In the genomic region with DNA sequence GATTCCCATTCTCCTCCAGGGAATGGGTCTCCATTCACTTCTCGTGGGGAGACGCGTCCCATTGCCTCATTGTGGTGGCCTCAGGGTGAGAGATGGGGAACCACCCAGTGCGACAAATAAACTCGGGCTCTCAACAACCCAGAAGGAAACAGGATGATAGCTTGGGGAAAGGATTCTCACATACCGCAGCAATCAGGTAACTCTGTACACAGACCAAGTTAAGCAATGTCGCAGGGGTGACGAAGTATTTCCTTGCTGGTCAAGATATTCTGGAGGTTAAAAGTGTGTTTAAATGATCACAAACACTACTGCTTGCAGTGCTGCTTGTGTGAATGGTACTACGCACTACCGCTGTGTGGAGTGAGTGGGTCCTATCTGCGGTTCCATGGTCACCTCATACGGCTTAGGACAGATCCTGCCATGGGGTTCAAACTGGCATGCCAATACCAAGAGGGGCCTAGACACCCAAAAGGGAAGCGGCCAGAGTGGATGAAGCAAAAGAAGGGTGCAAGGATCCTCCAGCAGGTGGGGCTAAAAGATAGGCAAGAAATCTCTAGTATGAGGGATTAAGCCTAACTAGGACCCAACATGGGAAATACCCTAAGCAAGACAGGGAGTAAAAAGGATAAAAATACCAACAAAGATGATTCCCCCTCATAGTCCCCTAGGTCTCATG, we compare ENCODE assay signal across 8 cellular contexts.
DNase-seq lines count a peak whose midpoint lies in the region; ATAC-seq and TF ChIP-seq lines count a peak whose summit lies in the region.

No MANE protein-coding gene starts in this region.

- DNase-seq in CD4-positive, CD25-positive, alpha-beta regulatory T cell: peak; percentile 15 to 47 (median 46)
- peak; percentile 70 for DNase-seq in NT2/D1 (ENCODE audit: low read depth, low spot score)
- DNase-seq in activated T-cell treated with anti-CD3 and anti-CD28 coated beads for 1 hour (ENCODE audit: low read depth): peak; percentile 40
- peak; percentile 48 for DNase-seq in fibroblast of gingiva (ENCODE audit: low read depth)
- DNase-seq in omental fat pad (ENCODE audit: low spot score): peak; percentile 25
- peak; percentile 67 for DNase-seq in transverse colon

- H3K27me3 Mint-ChIP-seq in CD4-positive, CD25-positive, alpha-beta regulatory T cell: no peaks in the 10 kb centered on the region

- intact Hi-C loops in transverse colon (cut with DNase I; ENCODE audit: low total_unique reads): loop anchor here (2.0 kb wide), 1 partner anchor 258 kb away; no protein-coding TSS in a partner anchor

- no peak overlapping the region for H3K4me3 Mint-ChIP-seq in CD4-positive, CD25-positive, alpha-beta regulatory T cell

- H3K27me3 ChIP-seq in CD4-positive, CD25-positive, alpha-beta regulatory T cell (ENCODE audit: control insufficient read depth, insufficient read depth, low read length): no peaks in the 10 kb centered on the region
- H3K27me3 ChIP-seq in NT2/D1 (ENCODE audit: insufficient read depth, insufficient read length): no peaks in the 10 kb centered on the region
- H3K27me3 ChIP-seq in transverse colon: no peaks in the 10 kb centered on the region

- no peak for TF ChIP-seq EP300 in transverse colon (IDR thresholded peaks at IDR 0.05; ENCODE audit: low read depth)

- no peak overlapping the region for H3K4me3 ChIP-seq in CD4-positive, CD25-positive, alpha-beta regulatory T cell (ENCODE audit: low read depth, low read length)
- H3K4me3 ChIP-seq in NT2/D1 (ENCODE audit: insufficient read length, low read depth) (no peak overlapping the region), transverse colon (no peak overlapping the region)

- H3K4me1 ChIP-seq in CD4-positive, CD25-positive, alpha-beta regulatory T cell (ENCODE audit: control insufficient read depth, insufficient read depth, low read length, poor library complexity, severe bottlenecking): no peaks in the 10 kb centered on the region
- H3K4me1 ChIP-seq in NT2/D1 (ENCODE audit: insufficient read depth, insufficient read length) (no peaks in the 10 kb centered on the region), transverse colon (no peaks in the 10 kb centered on the region)

- H3K9ac ChIP-seq in NT2/D1 (ENCODE audit: insufficient read length, low read depth): no peak overlapping the region

- no peaks in the 10 kb centered on the region for H3K9me3 Mint-ChIP-seq in CD4-positive, CD25-positive, alpha-beta regulatory T cell

- TF ChIP-seq CTCF in omental fat pad (IDR thresholded peaks at IDR 0.05) (peak in 1 of 3 donors; percentile 27), transverse colon (IDR thresholded peaks at IDR 0.05) (peak; percentile 67 to 79 (median 73))

- peak in 1 of 2 donors; percentile 54 for ATAC-seq in CD4-positive, CD25-positive, alpha-beta regulatory T cell (ENCODE audit: low read depth in 2 of 2)
- ATAC-seq in GM19043 (IDR thresholded peaks at IDR 0.05; ENCODE audit: low read depth, unreplicated experiment): peak; percentile 72
- peak; percentile 60 for ATAC-seq in HG03565 (IDR thresholded peaks at IDR 0.05; ENCODE audit: unreplicated experiment)
- ATAC-seq in omental fat pad (ENCODE audit: low FRiP score): peak; percentile 58

- no peaks in the 10 kb centered on the region for H3K4me1 Mint-ChIP-seq in CD4-positive, CD25-positive, alpha-beta regulatory T cell

- in situ Hi-C loops in transverse colon (cut with MboI; ENCODE audit: low pct_ligation_motif_present in 1 of 4, low pct_unique_long_range_greater_than_20kb in 1 of 4, low sequenced_read_pairs in 3 of 4): loop anchor here in 3 of 4 donors (10.0 to 25.0 kb wide), 3 partner anchors 245 to 630 kb away; no protein-coding TSS in a partner anchor

- no peak overlapping the region for H3K27ac Mint-ChIP-seq in CD4-positive, CD25-positive, alpha-beta regulatory T cell

- no peak overlapping the region for H3K27ac ChIP-seq in CD4-positive, CD25-positive, alpha-beta regulatory T cell (ENCODE audit: insufficient read depth, low read length, poor library complexity, severe bottlenecking)
- no peak overlapping the region for H3K27ac ChIP-seq in transverse colon

- WGBS in transverse colon (ENCODE audit: low coverage in 1 of 2), 2 donors: 75% methylated on average over 13 of the region's 13 CpGs; no CpG with 5 or more reads in 1 of the 2 donors

- H3K36me3 Mint-ChIP-seq in CD4-positive, CD25-positive, alpha-beta regulatory T cell: no peaks in the 10 kb centered on the region

- no peaks in the 10 kb centered on the region for H3K36me3 ChIP-seq in CD4-positive, CD25-positive, alpha-beta regulatory T cell (ENCODE audit: control insufficient read depth, insufficient read depth, low read length)
- no peaks in the 10 kb centered on the region for H3K36me3 ChIP-seq in NT2/D1 (ENCODE audit: insufficient read depth, insufficient read length, low read length)
- no peaks in the 10 kb centered on the region for H3K36me3 ChIP-seq in transverse colon

- no peak for TF ChIP-seq POLR2A in transverse colon (IDR thresholded peaks at IDR 0.05)

- H3K9me3 ChIP-seq in CD4-positive, CD25-positive, alpha-beta regulatory T cell (ENCODE audit: control insufficient read depth in 2 of 2, low read length in 2 of 2): no peaks in the 10 kb centered on the region
- H3K9me3 ChIP-seq in NT2/D1 (ENCODE audit: insufficient read depth, low read length) (no peaks in the 10 kb centered on the region), transverse colon (no peaks in the 10 kb centered on the region)
